Comparison of ENCODE assay signal across 15 cellular contexts in the genomic region with DNA sequence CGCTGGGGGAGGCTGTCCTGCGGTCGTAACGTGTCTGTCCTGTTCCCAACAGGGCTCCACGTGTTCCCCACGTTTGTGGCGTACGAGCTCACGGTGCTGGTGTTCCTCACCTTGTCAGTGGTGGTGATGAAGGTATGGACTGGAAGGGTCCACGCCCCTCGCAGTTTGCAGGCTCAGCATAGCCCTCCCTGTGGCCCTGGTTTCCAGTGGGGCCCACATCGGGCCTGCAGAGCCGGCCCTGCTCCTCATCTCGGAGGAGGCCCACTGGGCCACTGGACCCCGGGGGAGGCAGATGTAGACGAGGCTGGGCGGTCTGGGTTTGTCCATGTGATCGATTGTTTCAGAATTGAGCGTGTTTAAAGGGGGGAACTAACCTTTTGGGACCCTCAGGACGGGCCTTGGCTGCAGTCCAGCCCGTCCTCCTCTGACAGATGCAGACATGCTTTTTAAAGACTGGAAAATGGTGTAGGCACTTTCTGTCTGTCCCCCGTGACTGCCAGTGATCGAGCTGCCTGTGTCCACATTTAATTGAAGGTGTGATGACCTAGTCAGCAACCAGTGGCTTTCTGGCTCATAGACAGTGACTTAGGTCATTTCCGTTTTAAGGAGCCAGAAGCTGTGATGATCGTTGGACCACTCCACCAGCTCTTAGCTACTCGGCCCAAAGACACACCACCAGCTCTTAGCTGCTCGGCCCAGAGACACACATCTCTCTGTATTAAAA. TPM values are rescaled to one million over a fixed set of nuclear protein-coding genes. Genes with fewer than 3 reads are reported as not detected.
DNase-seq lines count a peak whose midpoint lies in the region; ATAC-seq and TF ChIP-seq lines count a peak whose summit lies in the region.
"Had no signal": no experiment of that assay in that cellular context is flagged by ENCODE, and none has a peak within 500 bp of the region (broad histone marks: within the 10 kb centered on the region; RNA-seq: fewer than 3 reads in every experiment).

No MANE protein-coding gene starts in this region.

- CTCF ChIA-PET in activated CD8-positive, alpha-beta memory T cell treated with anti-CD3 and anti-CD28 coated beads, Interleukin-2, amount 10 ng/mL, durations not matched to agents 7 days and 5 days (lab: Charles Lee): no interaction called here

- H3K4me3 ChIP-seq in fibroblast of villous mesenchyme (ENCODE audit: low read depth, low read length) (no peak overlapping the region), osteoblast (ENCODE audit: insufficient read depth, low read length) (no peak overlapping the region)
- H3K4me3 ChIP-seq: skin epidermis had no signal

- H3K4me2 ChIP-seq in osteoblast (ENCODE audit: insufficient read depth, low read length): no peak overlapping the region

- peaks cover 53% of the 10 kb centered on the region for H4K20me1 ChIP-seq in osteoblast (ENCODE audit: insufficient read depth, low read length)

- H3K36me3 ChIP-seq in osteoblast (ENCODE audit: insufficient read depth, low read length): peaks cover 45% of the 10 kb centered on the region

- no peaks in the 10 kb centered on the region for H3K4me1 Mint-ChIP-seq in activated CD8-positive, alpha-beta memory T cell treated with anti-CD3 and anti-CD28 coated beads, Interleukin-2, amount 10 ng/mL, durations not matched to agents 7 days and 5 days
- H3K4me1 Mint-ChIP-seq: memory B cell had no signal

- peaks cover 9% of the 10 kb centered on the region for H3K4me1 ChIP-seq in osteoblast (ENCODE audit: insufficient read depth, low read length)

- no peak overlapping the region for H3K27ac ChIP-seq in osteoblast (ENCODE audit: low read depth, low read length)

- H3K27me3 Mint-ChIP-seq in activated CD8-positive, alpha-beta memory T cell treated with anti-CD3 and anti-CD28 coated beads, Interleukin-2, amount 10 ng/mL, durations not matched to agents 7 days and 5 days: no peaks in the 10 kb centered on the region
- H3K27me3 Mint-ChIP-seq: activated naive CD4-positive, alpha-beta T cell treated with anti-CD3 and anti-CD28 coated beads, Interleukin-2, amount 50 U/mL, for 24 hours; memory B cell had no signal

- no peak for ATAC-seq in activated CD8-positive, alpha-beta memory T cell treated with anti-CD3 and anti-CD28 coated beads, Interleukin-2, amount 10 ng/mL, durations not matched to agents 7 days and 5 days
- no peak for ATAC-seq in GM18502 (IDR thresholded peaks at IDR 0.05; ENCODE audit: poor library complexity, unreplicated experiment)

- no peak overlapping the region for H3K27ac Mint-ChIP-seq in activated CD8-positive, alpha-beta memory T cell treated with anti-CD3 and anti-CD28 coated beads, Interleukin-2, amount 10 ng/mL, durations not matched to agents 7 days and 5 days
- H3K27ac Mint-ChIP-seq: memory B cell had no signal

- no peaks in the 10 kb centered on the region for H3K9me3 ChIP-seq in osteoblast (ENCODE audit: low read depth, low read length)
- H3K9me3 ChIP-seq: BE2C had no signal

- no peak overlapping the region for H3K4me3 Mint-ChIP-seq in activated CD8-positive, alpha-beta memory T cell treated with anti-CD3 and anti-CD28 coated beads, Interleukin-2, amount 10 ng/mL, durations not matched to agents 7 days and 5 days
- H3K4me3 Mint-ChIP-seq: activated naive CD4-positive, alpha-beta T cell treated with anti-CD3 and anti-CD28 coated beads, Interleukin-2, amount 50 U/mL, for 24 hours; memory B cell had no signal

- peaks cover 2% of the 10 kb centered on the region for H3K36me3 Mint-ChIP-seq in activated CD8-positive, alpha-beta memory T cell treated with anti-CD3 and anti-CD28 coated beads, Interleukin-2, amount 10 ng/mL, durations not matched to agents 7 days and 5 days

- TF ChIP-seq CTCF in fibroblast of villous mesenchyme (IDR thresholded peaks at IDR 0.05; ENCODE audit: insufficient read depth, low read depth, low read length) (no peak), osteoblast (IDR thresholded peaks at IDR 0.05; ENCODE audit: extremely low read depth, low read depth, low read length) (no peak)

- H3K9me3 Mint-ChIP-seq in activated CD8-positive, alpha-beta memory T cell treated with anti-CD3 and anti-CD28 coated beads, Interleukin-2, amount 10 ng/mL, durations not matched to agents 7 days and 5 days (ENCODE audit: low read depth): no peaks in the 10 kb centered on the region
- H3K9me3 Mint-ChIP-seq: activated naive CD4-positive, alpha-beta T cell treated with anti-CD3 and anti-CD28 coated beads, Interleukin-2, amount 50 U/mL, for 24 hours; memory B cell had no signal

- H2AFZ ChIP-seq in osteoblast (ENCODE audit: low read length): no peak overlapping the region

- no peaks in the 10 kb centered on the region for H3K27me3 ChIP-seq in osteoblast (ENCODE audit: insufficient read depth, low read length)
- H3K27me3 ChIP-seq: BE2C had no signal

- DNase-seq in D341Med (ENCODE audit: low spot score) (peak; percentile 14), fibroblast of villous mesenchyme (ENCODE audit: low read depth) (peak; percentile 30), osteoblast (ENCODE audit: insufficient read length, low spot score, missing footprints) (peak; percentile 68), CD1c-positive myeloid dendritic cell (ENCODE audit: extremely low spot score) (no peak), NCI-H2227 treated with DMSO at 0.1 percent for 48 hours (lab: John Stamatoyannopoulos, UW) (no peak)
- DNase-seq in activated CD8-positive, alpha-beta memory T cell treated with anti-CD3 and anti-CD28 coated beads, Interleukin-2, amount 10 ng/mL, durations not matched to agents 7 days and 5 days: peak; percentile 9
- DNase-seq in stimulated activated naive CD4-positive, alpha-beta T cell (lab: John Stamatoyannopoulos, UW): no peak
- DNase-seq: activated CD4-positive, CD25-positive, alpha-beta regulatory T cell treated with anti-CD3 and anti-CD28 coated beads, Interleukin-2, amount 50 U/mL, for 72 hours; BE2C; NCI-H2171 treated with DMSO at 0.1 percent for 48 hours; SHP77 treated with DMSO at 0.1 percent for 48 hours had no signal

- peaks cover 65% of the 10 kb centered on the region for H3K79me2 ChIP-seq in osteoblast (ENCODE audit: insufficient read depth, low read length)

RNA-seq across cellular contexts. Expression of a gene that starts 37.1 kb away (rescaled TPM):
- 100 to 1,000 TPM; 168 to 175 TPM for total RNA-seq in activated CD8-positive, alpha-beta memory T cell treated with anti-CD3 and anti-CD28 coated beads, Interleukin-2, amount 10 ng/mL, durations not matched to agents 7 days and 5 days
- 49.6 and 83.8 TPM in 2 replicates for total RNA-seq in fibroblast of villous mesenchyme
- 48.6 and 56.8 TPM in 2 replicates for total RNA-seq in osteoblast

RNA-seq across cellular contexts. Expression of a gene that starts 56.9 kb away (rescaled TPM):
- 10 to 100 TPM; 17.2 to 29.1 TPM for total RNA-seq in activated CD8-positive, alpha-beta memory T cell treated with anti-CD3 and anti-CD28 coated beads, Interleukin-2, amount 10 ng/mL, durations not matched to agents 7 days and 5 days
- total RNA-seq in fibroblast of villous mesenchyme: 9.7 and 13.4 TPM in 2 replicates
- 12.1 and 14.8 TPM in 2 replicates for total RNA-seq in osteoblast

Comparison
In these comparisons a context has a peak if more than half of its experiments do, and no peak if none do; other contexts are left out.
1. DNase-seq: peak in D341Med (single experiment), activated CD8-positive, alpha-beta memory T cell treated with anti-CD3 and anti-CD28 coated beads, Interleukin-2, amount 10 ng/mL, durations not matched to agents 7 days and 5 days (single experiment), fibroblast of villous mesenchyme (single experiment) and osteoblast (single experiment); none in stimulated activated naive CD4-positive, alpha-beta T cell (0 of 6), CD1c-positive myeloid dendritic cell (single experiment) and NCI-H2227 treated with DMSO at 0.1 percent for 48 hours (single experiment).